ENCODE assay signal across 1 cellular context in the genomic region with DNA sequence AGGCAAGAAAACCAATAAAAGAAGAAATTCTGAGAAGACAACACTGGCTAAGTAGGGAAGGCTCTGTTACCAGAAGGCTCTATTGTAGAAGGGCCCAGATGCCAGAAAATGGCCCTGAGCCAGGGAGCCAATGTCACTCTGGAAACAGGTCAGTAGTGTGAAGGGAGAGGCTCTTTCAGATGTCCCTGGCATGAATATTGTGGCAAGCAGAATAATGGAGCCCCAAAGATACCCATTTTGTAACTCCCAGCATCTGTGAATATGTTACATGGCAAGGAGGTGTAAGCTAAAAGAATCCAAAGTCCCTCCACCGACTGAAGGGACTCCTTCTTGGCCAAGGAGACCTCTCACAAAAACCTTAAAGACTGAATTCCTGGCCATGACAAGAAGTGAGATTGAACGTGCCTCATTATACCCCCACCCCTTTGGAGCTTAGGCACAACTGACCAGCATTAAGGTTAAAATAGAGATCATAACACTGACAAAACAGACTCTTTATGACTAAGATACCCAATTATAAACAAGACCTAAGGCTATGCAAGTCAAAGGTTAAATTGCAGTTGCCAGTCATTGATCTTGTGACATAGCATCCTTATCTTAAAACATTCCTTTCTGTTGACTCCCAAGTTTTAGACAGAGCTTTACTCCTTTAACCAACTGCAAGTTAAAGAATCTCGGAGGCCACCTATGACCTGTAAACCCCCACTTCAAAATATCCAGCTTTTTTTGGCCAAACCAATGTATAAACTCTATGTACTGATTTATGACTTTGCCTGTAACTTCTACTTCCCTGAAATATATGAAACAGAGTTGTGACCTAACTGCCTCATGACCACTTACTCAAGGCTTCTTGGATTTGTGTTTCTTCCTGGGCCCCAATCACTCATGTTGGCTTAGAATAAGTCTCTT.
A peak's percentile ranks its signal among the peaks of the same experiment; 100 is the strongest.
TF ChIP-seq lines count a peak whose summit lies in the region.

No MANE protein-coding gene starts in this region.

TF ChIP-seq in SK-N-SH, 30 proteins besides CTCF, POLR2A, EP300 and RAD21:
- TF ChIP-seq FOXM1 (IDR thresholded peaks at IDR 0.05; ENCODE audit: low read depth) (no peak), JUND (IDR thresholded peaks at IDR 0.05) (0 out of 2 replicates have a peak, but pooled peaks have one; percentile 8)
